8 cellular contexts compared by ENCODE assay signal in genomic region chr19:50723069-50723468, GRCh38. TPM values are rescaled to one million over a fixed set of nuclear protein-coding genes. Genes with fewer than 3 reads are reported as not detected.
DNase-seq lines count a peak whose midpoint lies in the region; ATAC-seq and TF ChIP-seq lines count a peak whose summit lies in the region.

Gene CLEC11A (plus strand): TSS chr19:50723364. CDS start chr19:50723526, 162 bp downstream.

- H3K4me3 Mint-ChIP-seq in CD4-positive, CD25-positive, alpha-beta regulatory T cell, result peak within 1 kb of the TSS; percentile 55 to 83 (median 70)

- TF ChIP-seq POLR2A in GM18505 (IDR thresholded peaks at IDR 0.05; ENCODE audit: borderline replicate concordance, extremely low read depth, insufficient read depth, insufficient read length), result no peak

- peaks cover 55% of the 10 kb centered on the region for H3K27me3 Mint-ChIP-seq in CD4-positive, CD25-positive, alpha-beta regulatory T cell

- peaks cover 0 to 37% (median 5%) of the 10 kb centered on the region in 4 donors for H3K4me1 Mint-ChIP-seq in CD4-positive, CD25-positive, alpha-beta regulatory T cell

- no peak within 1 kb of the TSS for H3K27ac ChIP-seq in CD4-positive, CD25-positive, alpha-beta regulatory T cell (ENCODE audit: insufficient read depth, low read length, poor library complexity, severe bottlenecking)
- H3K27ac ChIP-seq in duodenal mucosa (ENCODE audit: low read depth, low read length) (no peak within 1 kb of the TSS), mucosa of rectum (ENCODE audit: low read depth in 2 of 2, low read length in 2 of 2) (peak within 1 kb of the TSS; percentile 45 to 52)

- ATAC-seq in CD4-positive, CD25-positive, alpha-beta regulatory T cell (ENCODE audit: low read depth in 2 of 2), result no peak
- ATAC-seq in GM18505 (IDR thresholded peaks at IDR 0.05; ENCODE audit: unreplicated experiment), result no peak
- no peak for ATAC-seq in HG03565 (IDR thresholded peaks at IDR 0.05; ENCODE audit: unreplicated experiment)

- H3K9ac ChIP-seq in duodenal mucosa (ENCODE audit: low read depth in 1 of 2, low read length in 2 of 2) (no peak within 1 kb of the TSS), mucosa of rectum (ENCODE audit: low read depth in 1 of 2, low read length in 2 of 2) (peak within 1 kb of the TSS; percentile 6 to 27)

- H3K36me3 ChIP-seq in CD4-positive, CD25-positive, alpha-beta regulatory T cell (ENCODE audit: control insufficient read depth, insufficient read depth, low read length), result no peaks in the 10 kb centered on the region
- H3K36me3 ChIP-seq in duodenal mucosa (ENCODE audit: control insufficient read depth in 1 of 2, insufficient read depth in 2 of 2, low read length in 2 of 2) (no peaks in the 10 kb centered on the region), mucosa of rectum (ENCODE audit: control insufficient read depth in 2 of 2, insufficient read depth in 2 of 2, low read length in 2 of 2) (no peaks in the 10 kb centered on the region)

- peaks cover 0 to 15% (median 1%) of the 10 kb centered on the region in 7 donors for H3K9me3 Mint-ChIP-seq in CD4-positive, CD25-positive, alpha-beta regulatory T cell

- peaks cover 4% of the 10 kb centered on the region for H3K27me3 ChIP-seq in CD4-positive, CD25-positive, alpha-beta regulatory T cell (ENCODE audit: control insufficient read depth, insufficient read depth, low read length)
- H3K27me3 ChIP-seq in duodenal mucosa (ENCODE audit: control insufficient read depth in 1 of 2, insufficient read depth in 2 of 2, low read length in 2 of 2) (peaks cover 34 to 39% of the 10 kb centered on the region in 2 donors), mucosa of rectum (ENCODE audit: control insufficient read depth in 2 of 2, insufficient read depth in 2 of 2, low read length in 2 of 2) (peaks cover 20 to 31% of the 10 kb centered on the region in 2 donors)

- peaks cover 19% of the 10 kb centered on the region for H3K4me1 ChIP-seq in CD4-positive, CD25-positive, alpha-beta regulatory T cell (ENCODE audit: control insufficient read depth, insufficient read depth, low read length, poor library complexity, severe bottlenecking)
- peaks cover 10 to 16% of the 10 kb centered on the region in 2 donors for H3K4me1 ChIP-seq in duodenal mucosa (ENCODE audit: control insufficient read depth in 1 of 2, insufficient read depth in 2 of 2, low read length in 2 of 2)
- H3K4me1 ChIP-seq in mucosa of rectum (ENCODE audit: control insufficient read depth in 2 of 2, insufficient read depth in 2 of 2, low read length in 2 of 2), result peaks cover 3 to 11% of the 10 kb centered on the region in 2 donors

- DNase-seq in CD4-positive, CD25-positive, alpha-beta regulatory T cell, result no peak
- DNase-seq in NOMO-1 treated with DMSO at 0.1 percent for 48 hours (lab: John Stamatoyannopoulos, UW; ENCODE audit: unreplicated experiment) (peak; percentile 87), putamen (ENCODE audit: low spot score) (no peak)
- DNase-seq in stimulated activated CD8-positive, alpha-beta memory T cell treated with anti-CD3 and anti-CD28 coated beads, Interleukin-4, amount 100 ng/mL, for 48 hours, result no peak

- H3K4me3 ChIP-seq in CD4-positive, CD25-positive, alpha-beta regulatory T cell (ENCODE audit: low read depth, low read length), result no peak within 1 kb of the TSS
- H3K4me3 ChIP-seq in duodenal mucosa (ENCODE audit: low read depth in 1 of 2, low read length in 2 of 2) (peak within 1 kb of the TSS; percentile 65 to 69), mucosa of rectum (ENCODE audit: low read length in 2 of 2) (peak within 1 kb of the TSS; percentile 59 to 64)

- peak within 1 kb of the TSS in 1 of 3 donors; percentile 62 for H3K27ac Mint-ChIP-seq in CD4-positive, CD25-positive, alpha-beta regulatory T cell

- H3K36me3 Mint-ChIP-seq in CD4-positive, CD25-positive, alpha-beta regulatory T cell, result no peaks in the 10 kb centered on the region

- no peaks in the 10 kb centered on the region for H3K9me3 ChIP-seq in CD4-positive, CD25-positive, alpha-beta regulatory T cell (ENCODE audit: control insufficient read depth in 2 of 2, low read length in 2 of 2)
- H3K9me3 ChIP-seq in duodenal mucosa (ENCODE audit: control insufficient read depth in 1 of 2, low read length in 2 of 2), result no peaks in the 10 kb centered on the region
- H3K9me3 ChIP-seq in mucosa of rectum (ENCODE audit: control insufficient read depth in 2 of 2, low read length in 2 of 2), result no peaks in the 10 kb centered on the region

RNA-seq across cellular contexts. Expression of gene CLEC11A, which starts in this region (rescaled TPM):
- 0.74 TPM for total RNA-seq in CD4-positive, CD25-positive, alpha-beta regulatory T cell
- polyA plus RNA-seq in CD4-positive, CD25-positive, alpha-beta regulatory T cell, result 1 to 10 TPM in 1 of 4 donors, under 1 TPM in 3; 0.22 to 1.2 (median 0.57) TPM

Comparison
In these comparisons a context has a peak if more than half of its experiments do, and no peak if none do; other contexts are left out.
1. H3K27ac ChIP-seq: peak in mucosa of rectum (2 of 2); none in CD4-positive, CD25-positive, alpha-beta regulatory T cell (single experiment) and duodenal mucosa (single experiment).
2. H3K9ac ChIP-seq: peak in mucosa of rectum (2 of 2); none in duodenal mucosa (0 of 2).